ENCODE assay signal across 9 cellular contexts in genomic region chr10:132319853-132320669, GRCh38. TPM values are rescaled to one million over a fixed set of nuclear protein-coding genes. Genes with fewer than 3 reads are reported as not detected.
DNase-seq lines count a peak whose midpoint lies in the region; ATAC-seq and TF ChIP-seq lines count a peak whose summit lies in the region.
"Had no signal": no experiment of that assay in that cellular context is flagged by ENCODE, and none has a peak within 500 bp of the region (broad histone marks: within the 10 kb centered on the region; RNA-seq: fewer than 3 reads in every experiment).

No MANE protein-coding gene starts in this region.

- peaks cover 7% of the 10 kb centered on the region for H3K36me3 Mint-ChIP-seq in activated naive CD4-positive, alpha-beta T cell treated with anti-CD3 and anti-CD28 coated beads for 36 hours (ENCODE audit: low read depth)
- peaks cover 8% of the 10 kb centered on the region for H3K36me3 Mint-ChIP-seq in activated naive CD4-positive, alpha-beta T cell treated with anti-CD3 and anti-CD28 coated beads, Interleukin-2, amount 10 ng/mL, durations not matched to agents 7 days and 5 days
- no peaks in the 10 kb centered on the region for H3K36me3 Mint-ChIP-seq in natural killer cell

- peak; percentile 44 to 60 (median 49) for ATAC-seq in natural killer cell

- H3K4me3 Mint-ChIP-seq in activated naive CD4-positive, alpha-beta T cell treated with anti-CD3 and anti-CD28 coated beads for 36 hours: no peak overlapping the region
- no peak overlapping the region for H3K4me3 Mint-ChIP-seq in activated naive CD4-positive, alpha-beta T cell treated with anti-CD3 and anti-CD28 coated beads, Interleukin-2, amount 10 ng/mL, durations not matched to agents 7 days and 5 days
- no peak overlapping the region for H3K4me3 Mint-ChIP-seq in natural killer cell

- H3K27ac ChIP-seq in HEK293 (ENCODE audit: extremely low read depth, low read depth, low read length): no peak overlapping the region
- H3K27ac ChIP-seq: breast epithelium had no signal

- no peaks in the 10 kb centered on the region for H3K27me3 Mint-ChIP-seq in activated naive CD4-positive, alpha-beta T cell treated with anti-CD3 and anti-CD28 coated beads for 36 hours (ENCODE audit: low read depth)
- peaks cover 4% of the 10 kb centered on the region for H3K27me3 Mint-ChIP-seq in activated naive CD4-positive, alpha-beta T cell treated with anti-CD3 and anti-CD28 coated beads, Interleukin-2, amount 10 ng/mL, durations not matched to agents 7 days and 5 days
- no peaks in the 10 kb centered on the region for H3K27me3 Mint-ChIP-seq in natural killer cell (ENCODE audit: low read depth in 2 of 2)

- intact Hi-C loops in activated naive CD4-positive, alpha-beta T cell treated with anti-CD3 and anti-CD28 coated beads for 36 hours (cut with micrococcal nuclease): loop anchor here (1.0 kb wide), 1 partner anchor 10 kb away; no protein-coding TSS in a partner anchor
- intact Hi-C loops in natural killer cell (cut with micrococcal nuclease): no loop called here

- H3K4me3 ChIP-seq in HEK293 (ENCODE audit: low read depth, low read length) (no peak overlapping the region), adipocyte (ENCODE audit: low read length) (peak overlapping the region; percentile 20)
- H3K4me3 ChIP-seq: breast epithelium had no signal

- H3K9me3 ChIP-seq in HEK293 (ENCODE audit: control insufficient read depth, insufficient read depth, low read depth, low read length) (no peaks in the 10 kb centered on the region), adipocyte (ENCODE audit: control insufficient read depth, low read length) (no peaks in the 10 kb centered on the region)
- H3K9me3 ChIP-seq: breast epithelium had no signal

- H3K4me1 ChIP-seq in HEK293 (ENCODE audit: control insufficient read depth, insufficient read depth, low read length) (peaks cover 4% of the 10 kb centered on the region), adipocyte (ENCODE audit: control insufficient read depth, insufficient read depth, low read length) (peaks cover 52% of the 10 kb centered on the region)
- H3K4me1 ChIP-seq: breast epithelium had no signal

- H3K9ac ChIP-seq in adipocyte (ENCODE audit: low read length): peak overlapping the region; percentile 74

- no peaks in the 10 kb centered on the region for H3K27me3 ChIP-seq in adipocyte (replicated peaks; ENCODE audit: control insufficient read depth, insufficient read depth, low read length)
- H3K27me3 ChIP-seq: breast epithelium had no signal

- peaks cover 14% of the 10 kb centered on the region for H3K4me1 Mint-ChIP-seq in activated naive CD4-positive, alpha-beta T cell treated with anti-CD3 and anti-CD28 coated beads for 36 hours (ENCODE audit: low read depth)
- peaks cover 11% of the 10 kb centered on the region for H3K4me1 Mint-ChIP-seq in activated naive CD4-positive, alpha-beta T cell treated with anti-CD3 and anti-CD28 coated beads, Interleukin-2, amount 10 ng/mL, durations not matched to agents 7 days and 5 days
- peaks cover 0 to 15% of the 10 kb centered on the region in 2 donors for H3K4me1 Mint-ChIP-seq in natural killer cell

- no peaks in the 10 kb centered on the region for H3K9me3 Mint-ChIP-seq in activated naive CD4-positive, alpha-beta T cell treated with anti-CD3 and anti-CD28 coated beads for 36 hours
- H3K9me3 Mint-ChIP-seq in activated naive CD4-positive, alpha-beta T cell treated with anti-CD3 and anti-CD28 coated beads, Interleukin-2, amount 10 ng/mL, durations not matched to agents 7 days and 5 days: no peaks in the 10 kb centered on the region
- no peaks in the 10 kb centered on the region for H3K9me3 Mint-ChIP-seq in natural killer cell

- DNase-seq in activated naive CD4-positive, alpha-beta T cell treated with anti-CD3 and anti-CD28 coated beads for 36 hours: peak; percentile 64
- DNase-seq in activated naive CD4-positive, alpha-beta T cell treated with anti-CD3 and anti-CD28 coated beads, Interleukin-2, amount 10 ng/mL, durations not matched to agents 7 days and 5 days: no peak
- DNase-seq in LHCN-M2 (ENCODE audit: low read depth) (peak; percentile 92), adipocyte (ENCODE audit: low read depth) (peak; percentile 89), natural killer cell (no peak), SK-N-DZ (ENCODE audit: low spot score) (no peak)
- no peak for DNase-seq in effector CD4-positive, alpha-beta T cell

- TF ChIP-seq CTCF in HEK293 (tag by site-specific recombination; IDR thresholded peaks at IDR 0.05): no peak
- no peak for TF ChIP-seq CTCF in natural killer cell (IDR thresholded peaks at IDR 0.05)

- H3K36me3 ChIP-seq in HEK293 (ENCODE audit: control insufficient read depth in 2 of 2, insufficient read depth in 1 of 2, low read length in 2 of 2) (peaks cover 0 to 11% of the 10 kb centered on the region in 2 experiments; a peak in 1 of 3 replicates), adipocyte (ENCODE audit: control insufficient read depth, insufficient read depth, low read length, severe bottlenecking) (no peaks in the 10 kb centered on the region)
- H3K36me3 ChIP-seq: breast epithelium had no signal

- no peak overlapping the region for H3K27ac Mint-ChIP-seq in activated naive CD4-positive, alpha-beta T cell treated with anti-CD3 and anti-CD28 coated beads for 36 hours
- H3K27ac Mint-ChIP-seq in activated naive CD4-positive, alpha-beta T cell treated with anti-CD3 and anti-CD28 coated beads, Interleukin-2, amount 10 ng/mL, durations not matched to agents 7 days and 5 days: no peak overlapping the region
- H3K27ac Mint-ChIP-seq in natural killer cell: no peak overlapping the region

- POLR2A ChIA-PET in HEK293 (lab: Yijun Ruan, JAX): no interaction called here

- CTCF ChIA-PET in activated naive CD4-positive, alpha-beta T cell treated with anti-CD3 and anti-CD28 coated beads for 36 hours (lab: Charles Lee): interaction anchor here (0.6 kb wide), 1 partner anchor 93 kb away, joined by 3 read pairs; no protein-coding TSS in a partner anchor
- CTCF ChIA-PET in activated naive CD4-positive, alpha-beta T cell treated with anti-CD3 and anti-CD28 coated beads, Interleukin-2, amount 10 ng/mL, durations not matched to agents 7 days and 5 days (lab: Charles Lee): no interaction called here
- CTCF ChIA-PET in HEK293 (lab: Yijun Ruan, JAX): interaction anchor here (0.6 to 0.7 kb wide), 3 partner anchors 23 to 335 kb away, joined by 3 to 7 read pairs (median 4); no protein-coding TSS in a partner anchor

TF ChIP-seq in HEK293, 187 proteins besides CTCF, POLR2A, EP300 and RAD21 (continues in another document):
- TF ChIP-seq IKZF3 (tag by site-specific recombination; IDR thresholded peaks at IDR 0.05): no peak
- peak; percentile 50; the same call in 1 of the 2 replicates for TF ChIP-seq SP7 (tag by site-specific recombination; IDR thresholded peaks at IDR 0.05)
- no peak for TF ChIP-seq ZNF704 (tag by site-specific recombination; IDR thresholded peaks at IDR 0.05)
- TF ChIP-seq ZNF18 (tag by site-specific recombination; IDR thresholded peaks at IDR 0.05): no peak
- peak; percentile 56; the same call in 1 of the 2 replicates for TF ChIP-seq ZBTB20 (tag by site-specific recombination; IDR thresholded peaks at IDR 0.05)
- TF ChIP-seq KLF8 (tag by site-specific recombination; IDR thresholded peaks at IDR 0.05): no peak
- TF ChIP-seq KLF9 (tag by site-specific recombination; IDR thresholded peaks at IDR 0.05; ENCODE audit: low read depth): no peak
- peak; percentile 58 for TF ChIP-seq ZNF692 (tag by site-specific recombination; IDR thresholded peaks at IDR 0.05)
- TF ChIP-seq YY2 (tag by site-specific recombination; IDR thresholded peaks at IDR 0.05): no peak

RNA-seq across cellular contexts. Expression of gene LRRC27, which starts 11.9 kb away (rescaled TPM):
- total RNA-seq in activated naive CD4-positive, alpha-beta T cell treated with anti-CD3 and anti-CD28 coated beads for 36 hours: 1 to 10 TPM; 1.5 to 1.9 TPM
- total RNA-seq in LHCN-M2 (2014; rRNA removed) (3.7 and 5.1 TPM in 2 replicates), natural killer cell (10 to 100 TPM in 1 of 3 donors, 1 to 10 TPM in 2; 8.1 to 22.5 (median 9.9) TPM)
- 5.1 TPM for polyA plus RNA-seq in LHCN-M2 (2012)
- polyA plus RNA-seq in SK-N-DZ (2014; cell fraction: cytosol; rRNA removed): 6.8 and 7.5 TPM in 2 replicates
- polyA plus RNA-seq in SK-N-DZ (2014; cell fraction: nucleus; rRNA removed): 13.1 and 14.4 TPM in 2 replicates

RNA-seq across cellular contexts. Expression of gene STK32C, which starts 12.3 kb away (rescaled TPM):
- total RNA-seq in activated naive CD4-positive, alpha-beta T cell treated with anti-CD3 and anti-CD28 coated beads for 36 hours: 10 to 100 TPM; 16.5 to 16.6 TPM
- total RNA-seq in LHCN-M2 (2014; rRNA removed) (11.8 and 12.6 TPM in 2 replicates), natural killer cell (10 to 100 TPM; 12.7 to 22.1 (median 17.9) TPM)
- polyA plus RNA-seq in LHCN-M2 (2012): 25.8 TPM
- polyA plus RNA-seq in SK-N-DZ (2014; cell fraction: cytosol; rRNA removed): 35.4 and 38.4 TPM in 2 replicates
- 35.2 and 44.1 TPM in 2 replicates for polyA plus RNA-seq in SK-N-DZ (2014; cell fraction: nucleus; rRNA removed)

Comparison
In these comparisons a context has a peak if more than half of its experiments do, and no peak if none do; other contexts are left out.
1. DNase-seq: peak in activated naive CD4-positive, alpha-beta T cell treated with anti-CD3 and anti-CD28 coated beads for 36 hours (single experiment), LHCN-M2 (single experiment) and adipocyte (single experiment); none in activated naive CD4-positive, alpha-beta T cell treated with anti-CD3 and anti-CD28 coated beads, Interleukin-2, amount 10 ng/mL, durations not matched to agents 7 days and 5 days (single experiment), natural killer cell (single experiment), SK-N-DZ (single experiment) and effector CD4-positive, alpha-beta T cell (single experiment).